23 cellular contexts compared by ENCODE assay signal in the genomic region with DNA sequence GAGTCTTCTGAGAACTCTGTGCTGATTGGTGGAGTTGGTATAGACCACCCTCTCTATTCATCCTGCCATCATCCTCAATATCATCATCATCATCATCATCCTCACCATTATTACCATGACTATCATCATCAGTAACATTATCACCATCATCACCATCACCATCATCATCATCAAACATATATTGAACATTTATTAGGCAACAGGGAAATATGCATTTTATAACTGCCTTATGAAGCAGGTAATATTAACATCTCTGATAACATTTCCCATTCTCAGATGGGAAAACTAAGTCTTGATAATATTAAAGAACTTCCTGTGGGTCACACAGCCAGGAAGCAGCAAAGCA.
DNase-seq lines count a peak whose midpoint lies in the region; ATAC-seq, FAIRE-seq and TF ChIP-seq lines count a peak whose summit lies in the region.
"Had no signal": no experiment of that assay in that cellular context is flagged by ENCODE, and none has a peak within 500 bp of the region (broad histone marks: within the 10 kb centered on the region; RNA-seq: fewer than 3 reads in every experiment).

No MANE protein-coding gene starts in this region.

- ATAC-seq in HepG2 (no peak), right lobe of liver (no peak), GM18511 (IDR thresholded peaks at IDR 0.05; ENCODE audit: unreplicated experiment) (no peak)
- ATAC-seq: CD8-positive, alpha-beta T cell; K562 had no signal

- H3K4me3 Mint-ChIP-seq in endodermal cell, result no peak overlapping the region
- H3K4me3 Mint-ChIP-seq: B cell; CD8-positive, alpha-beta T cell; HFFc6 had no signal

- FAIRE-seq in HepG2 (lab: Jason Lieb, UNC), result no peak
- FAIRE-seq: GM12891, GM18507, HTR-8/SVneo, K562 had no signal

- no peak overlapping the region for H3K4me2 ChIP-seq in HepG2 (ENCODE audit: low read depth, low read length)
- H3K4me2 ChIP-seq: BLaER1 treated with 17β-estradiol and CSF1 and Interleukin-3, amounts not matched to agents 10 nM and 100 nM had no signal

- H3K9ac ChIP-seq in HepG2 (ENCODE audit: insufficient read depth, low read depth, low read length) (no peak overlapping the region), HUES6 (ENCODE audit: low read length) (no peak overlapping the region), endodermal cell (ENCODE audit: extremely low read depth, low read length, poor library complexity, severe bottlenecking) (peak overlapping the region; percentile 38)
- H3K9ac ChIP-seq: BLaER1 treated with 17β-estradiol and CSF1 and Interleukin-3, amounts not matched to agents 10 nM and 100 nM had no signal

- POLR2A ChIA-PET in HepG2 (lab: Yijun Ruan, JAX), result no interaction called here

- TF ChIP-seq CTCF in HepG2 (CRISPR knock-in tag; IDR thresholded peaks at IDR 0.05) (no peak), right lobe of liver (IDR thresholded peaks at IDR 0.05) (no peak), endodermal cell (conservative IDR thresholded peaks at IDR 0.05) (no peak)

- no peaks in the 10 kb centered on the region for H3K4me1 ChIP-seq in HepG2 (ENCODE audit: insufficient read depth, low read length)
- no peaks in the 10 kb centered on the region for H3K4me1 ChIP-seq in right lobe of liver
- peaks cover 35% of the 10 kb centered on the region for H3K4me1 ChIP-seq in HUES6 (ENCODE audit: control insufficient read depth, insufficient read depth, low read length)
- H3K4me1 ChIP-seq in endodermal cell (ENCODE audit: control insufficient read depth, insufficient read depth, low read length), result peaks cover 34% of the 10 kb centered on the region
- H3K4me1 ChIP-seq: BLaER1 treated with 17β-estradiol and CSF1 and Interleukin-3, amounts not matched to agents 10 nM and 100 nM had no signal

- CTCF ChIA-PET in HepG2 (lab: Yijun Ruan, JAX; ENCODE audit: low intra/inter-chr PET ratio, low total read pairs), result no interaction called here

- H3K27ac ChIP-seq in HepG2 (ENCODE audit: extremely low read length, insufficient read depth, low read length), result no peak overlapping the region
- no peak overlapping the region for H3K27ac ChIP-seq in right lobe of liver
- H3K27ac ChIP-seq in HUES6 (ENCODE audit: low read depth, low read length), result peak overlapping the region; percentile 33; the same call in 1 of the 2 replicates
- no peak overlapping the region for H3K27ac ChIP-seq in endodermal cell (ENCODE audit: low read depth, low read length)
- H3K27ac ChIP-seq: BLaER1 treated with 17β-estradiol and CSF1 and Interleukin-3, amounts not matched to agents 10 nM and 100 nM had no signal

- BruUV-seq in HepG2 (replicated peaks; lab: Mats Ljungman, UMichigan), result no TSS peak

- peak overlapping the region; percentile 84 for H3K27ac Mint-ChIP-seq in endodermal cell
- H3K27ac Mint-ChIP-seq: B cell; CD8-positive, alpha-beta T cell; HFFc6 had no signal

- no peak for DNase-seq in HepG2 (ENCODE audit: low spot score)
- DNase-seq in right lobe of liver, result no peak
- DNase-seq in endodermal cell, result no peak
- no peak for DNase-seq in putamen (ENCODE audit: low spot score)
- DNase-seq in COLO829 (ENCODE audit: low spot score), result no peak
- DNase-seq in activated CD8-positive, alpha-beta memory T cell treated with anti-CD3 and anti-CD28 coated beads, Interleukin-2, amount 50 U/mL, for 4 hours, result no peak
- DNase-seq: CD8-positive, alpha-beta T cell; COR-L47; DMS 273 treated with DMSO at 0.1 percent for 48 hours; DMS53; DND-41; EL; HCEC 1CT; HFFc6; IMR-90 had no signal

- H3K27me3 Mint-ChIP-seq in endodermal cell (ENCODE audit: insufficient read depth), result peaks cover 5% of the 10 kb centered on the region

- H3K9me3 Mint-ChIP-seq in endodermal cell, result no peaks in the 10 kb centered on the region
- H3K9me3 Mint-ChIP-seq: CD8-positive, alpha-beta T cell had no signal

- no peaks in the 10 kb centered on the region for H3K9me3 ChIP-seq in HepG2 (ENCODE audit: low read length)
- no peaks in the 10 kb centered on the region for H3K9me3 ChIP-seq in right lobe of liver
- H3K9me3 ChIP-seq in HUES6 (ENCODE audit: control insufficient read depth, insufficient read depth, low read depth, low read length), result no peaks in the 10 kb centered on the region
- H3K9me3 ChIP-seq in endodermal cell (ENCODE audit: control insufficient read depth, low read length), result no peaks in the 10 kb centered on the region
- H3K9me3 ChIP-seq: BLaER1 treated with 17β-estradiol and CSF1 and Interleukin-3, amounts not matched to agents 10 nM and 100 nM had no signal

- peaks cover 56% of the 10 kb centered on the region for H3K4me1 Mint-ChIP-seq in endodermal cell
- H3K4me1 Mint-ChIP-seq: B cell had no signal

- H3K27me3 ChIP-seq in HepG2 (ENCODE audit: control insufficient read depth in 1 of 2, insufficient read depth in 2 of 2, low read length in 2 of 2) (0 out of 5 replicates have a peak, but pooled peaks cover 0 to 3% of the 10 kb centered on the region in 2 experiments), right lobe of liver (no peaks in the 10 kb centered on the region), HUES6 (ENCODE audit: control insufficient read depth, insufficient read depth, low read length) (peaks cover 8% of the 10 kb centered on the region; the same call in 1 of the 2 replicates), endodermal cell (ENCODE audit: control insufficient read depth, insufficient read depth, low read length, poor library complexity, severe bottlenecking) (no peaks in the 10 kb centered on the region)
- H3K27me3 ChIP-seq: BLaER1 treated with 17β-estradiol and CSF1 and Interleukin-3, amounts not matched to agents 10 nM and 100 nM had no signal

- intact Hi-C loops in HepG2 (cut with micrococcal nuclease; ENCODE audit: unreplicated experiment), result no loop called here
- intact Hi-C loops in right lobe of liver (cut with DNase I), result no loop called here

- TF ChIP-seq EP300 in HepG2 (IDR thresholded peaks at IDR 0.05; ENCODE audit: low read depth in 2 of 2, low read length in 2 of 2), result no peak
- no peak for TF ChIP-seq EP300 in HepG2 (CRISPR knock-in tag; IDR thresholded peaks at IDR 0.05; ENCODE audit: borderline replicate concordance)

- no peak for TF ChIP-seq POLR2A in HepG2 (IDR thresholded peaks at IDR 0.05; ENCODE audit: insufficient read depth in 1 of 2, low read depth in 2 of 2, low read length in 2 of 2)
- TF ChIP-seq POLR2A in right lobe of liver (IDR thresholded peaks at IDR 0.05), result no peak

- no peaks in the 10 kb centered on the region for H3K79me2 ChIP-seq in HepG2 (ENCODE audit: insufficient read depth, low read length)

- H3K36me3 ChIP-seq in HepG2 (replicated peaks in 1 of 2; ENCODE audit: control insufficient read depth in 1 of 2, insufficient read depth in 2 of 2, low read length in 2 of 2) (no peaks in the 10 kb centered on the region), right lobe of liver (no peaks in the 10 kb centered on the region), HUES6 (ENCODE audit: control insufficient read depth, insufficient read depth, low read length) (no peaks in the 10 kb centered on the region), endodermal cell (ENCODE audit: control insufficient read depth, insufficient read depth, low read length) (no peaks in the 10 kb centered on the region)
- H3K36me3 ChIP-seq: BLaER1 treated with 17β-estradiol and CSF1 and Interleukin-3, amounts not matched to agents 10 nM and 100 nM had no signal

- no peak for TF ChIP-seq RAD21 in HepG2 (CRISPR knock-in tag; IDR thresholded peaks at IDR 0.05)

- in situ Hi-C loops in HepG2 (cut with HindIII; ENCODE audit: extremely low pct_ligation_motif_present, low pct_unique_long_range_greater_than_20kb), result no loop called here

- H3K36me3 Mint-ChIP-seq in endodermal cell (ENCODE audit: low read depth), result no peaks in the 10 kb centered on the region
- H3K36me3 Mint-ChIP-seq: CD8-positive, alpha-beta T cell had no signal

- H4K20me1 ChIP-seq in HepG2 (ENCODE audit: insufficient read depth, low read length), result no peaks in the 10 kb centered on the region
- H4K20me1 ChIP-seq: BLaER1 treated with 17β-estradiol and CSF1 and Interleukin-3, amounts not matched to agents 10 nM and 100 nM had no signal

- H3K4me3 ChIP-seq in HepG2 (replicated peaks in 1 of 3; ENCODE audit: insufficient read depth in 1 of 3, low read depth in 2 of 3, low read length in 3 of 3) (no peak overlapping the region), right lobe of liver (no peak overlapping the region), HUES6 (ENCODE audit: low read depth, low read length) (no peak overlapping the region), endodermal cell (ENCODE audit: low read length) (peak overlapping the region; percentile 10)
- H3K4me3 ChIP-seq: BLaER1 treated with 17β-estradiol and CSF1 and Interleukin-3, amounts not matched to agents 10 nM and 100 nM; K562 had no signal

- no peak overlapping the region for H2AFZ ChIP-seq in HepG2 (ENCODE audit: low read length)

TF ChIP-seq in HepG2, 621 proteins besides CTCF, POLR2A, EP300 and RAD21 (continues in another document):
- no peak for TF ChIP-seq ATF7-NPFF (CRISPR knock-in tag; IDR thresholded peaks at IDR 0.05; ENCODE audit: low read depth)
- no peak for TF ChIP-seq PHF21A (CRISPR knock-in tag; IDR thresholded peaks at IDR 0.05)
- TF ChIP-seq CREB1 (IDR thresholded peaks at IDR 0.05), result peak; percentile 74
- TF ChIP-seq CREB1 (CRISPR knock-in tag; IDR thresholded peaks at IDR 0.05), result no peak
- TF ChIP-seq ZNF7 (CRISPR knock-in tag; IDR thresholded peaks at IDR 0.05), result no peak
- no peak for TF ChIP-seq ZBTB26 (CRISPR knock-in tag; IDR thresholded peaks at IDR 0.05; ENCODE audit: borderline replicate concordance)
- TF ChIP-seq ZNF296 (CRISPR knock-in tag; conservative IDR thresholded peaks at IDR 0.05), result no peak
